In the genomic region with DNA sequence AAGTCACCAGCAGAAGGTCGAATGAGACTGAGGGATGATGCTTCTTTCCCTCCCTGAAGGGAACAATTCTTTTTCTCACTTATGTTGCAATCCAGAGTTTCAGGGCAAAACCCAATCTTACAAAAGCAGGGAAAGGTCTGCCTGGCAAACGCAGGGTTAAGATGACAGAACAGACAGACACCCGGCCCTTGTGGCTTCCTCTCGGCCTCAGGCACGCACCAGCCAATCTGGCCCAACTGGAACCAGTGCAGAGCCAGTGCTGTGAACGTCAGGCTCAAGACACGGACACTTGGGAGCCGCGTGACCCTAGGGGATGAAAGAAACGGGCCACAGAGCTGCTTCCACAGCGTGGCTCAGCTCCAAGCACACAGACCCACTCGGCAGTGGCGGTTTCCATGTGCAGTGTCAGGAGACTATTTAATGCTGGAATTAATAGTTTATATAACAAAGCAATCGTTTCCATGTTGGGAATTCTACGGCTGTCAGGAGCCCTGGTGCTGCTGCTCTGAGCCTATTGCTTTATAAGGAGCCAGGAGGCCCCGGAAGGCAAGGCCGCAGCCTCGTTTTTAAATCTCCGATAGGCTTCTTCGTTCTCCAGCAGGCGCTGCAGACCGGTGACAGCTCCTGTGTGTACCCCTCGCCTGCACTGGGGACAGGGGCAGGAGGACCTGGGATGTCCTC, we compare ENCODE assay signal across 9 cellular contexts.
A peak's percentile ranks its signal among the peaks of the same experiment; 100 is the strongest.
DNase-seq lines count a peak whose midpoint lies in the region; ATAC-seq and TF ChIP-seq lines count a peak whose summit lies in the region.
"Had no signal": no experiment of that assay in that cellular context is flagged by ENCODE, and none has a peak within 500 bp of the region (broad histone marks: within the 10 kb centered on the region; RNA-seq: fewer than 3 reads in every experiment).

No MANE protein-coding gene starts in this region.

- H3K4me1 Mint-ChIP-seq in T-helper 2 cell treated with Interferon-gamma antibody and Interleukin-4, amounts not matched to agents 5 μg/mL and 100 μg/mL, for 36 hours (ENCODE audit: low read depth) = no peaks in the 10 kb centered on the region

- no peaks in the 10 kb centered on the region for H3K9me3 Mint-ChIP-seq in T-helper 2 cell treated with Interferon-gamma antibody and Interleukin-4, amounts not matched to agents 5 μg/mL and 100 μg/mL, for 36 hours

- H3K4me1 ChIP-seq in esophagus muscularis mucosa (peaks cover 55 to 83% (median 76%) of the 10 kb centered on the region in 4 donors), stomach (peaks cover 5 to 50% (median 19%) of the 10 kb centered on the region in 4 donors)

- H3K36me3 ChIP-seq in esophagus muscularis mucosa = no peaks in the 10 kb centered on the region
- no peaks in the 10 kb centered on the region for H3K36me3 ChIP-seq in stomach

- DNase-seq in HCEC 1CT = peak; percentile 16
- no peak for DNase-seq in esophagus muscularis mucosa (ENCODE audit: extremely low spot score)
- peak; percentile 51 to 86 for DNase-seq in lower leg skin (ENCODE audit: low spot score in 2 of 2)
- DNase-seq in stomach = no peak
- DNase-seq in T-helper 2 cell treated with Interferon-gamma antibody and Interleukin-4, amounts not matched to agents 5 μg/mL and 100 μg/mL, for 36 hours (ENCODE audit: low spot score) = no peak
- DNase-seq in SHP77 treated with DMSO at 0.1 percent for 48 hours (lab: John Stamatoyannopoulos, UW) = no peak
- no peak for DNase-seq in stimulated activated CD4-positive, alpha-beta T cell treated with anti-CD3 and anti-CD28 coated beads, Interleukin-1b, Interleukin-23, amount 100 ng/mL, for 48 hours
- DNase-seq: dermis blood vessel endothelial cell had no signal

- TF ChIP-seq POLR2A in esophagus muscularis mucosa (IDR thresholded peaks at IDR 0.05; ENCODE audit: low read depth) (no peak), lower leg skin (IDR thresholded peaks at IDR 0.05) (no peak), stomach (IDR thresholded peaks at IDR 0.05) (no peak)

- no peak overlapping the region for H3K27ac Mint-ChIP-seq in T-helper 2 cell treated with Interferon-gamma antibody and Interleukin-4, amounts not matched to agents 5 μg/mL and 100 μg/mL, for 36 hours

- TF ChIP-seq CTCF in esophagus muscularis mucosa (IDR thresholded peaks at IDR 0.05) (no peak), lower leg skin (IDR thresholded peaks at IDR 0.05) (no peak), stomach (IDR thresholded peaks at IDR 0.05) (no peak)

- H3K9me3 ChIP-seq in esophagus muscularis mucosa = no peaks in the 10 kb centered on the region
- H3K9me3 ChIP-seq in stomach = no peaks in the 10 kb centered on the region

- peaks cover 4% of the 10 kb centered on the region for H3K27me3 Mint-ChIP-seq in T-helper 2 cell treated with Interferon-gamma antibody and Interleukin-4, amounts not matched to agents 5 μg/mL and 100 μg/mL, for 36 hours (ENCODE audit: low read depth)

- WGBS in esophagus muscularis mucosa = 22% methylated on average over 14 of the region's 23 CpGs
- 39 to 45% methylated on average over 21 to 23 of the region's 23 CpGs for WGBS in lower leg skin, 2 donors
- 34 to 67% (median 59%) methylated on average over 23 of the region's 23 CpGs for WGBS in stomach, 5 donors

- H3K27ac ChIP-seq in esophagus muscularis mucosa (replicated peaks in 1 of 4) = peak overlapping the region; percentile 86 to 93 (median 90)
- H3K27ac ChIP-seq in stomach = peak overlapping the region in 4 of 5 donors; percentile 68 to 90 (median 77)

- H3K27me3 ChIP-seq in esophagus muscularis mucosa (no peaks in the 10 kb centered on the region), stomach (no peaks in the 10 kb centered on the region)

- peak overlapping the region; percentile 5 to 40 (median 22) for H3K4me3 ChIP-seq in esophagus muscularis mucosa
- H3K4me3 ChIP-seq in lower leg skin (ENCODE audit: low read depth, poor library complexity, severe bottlenecking) = no peak overlapping the region
- H3K4me3 ChIP-seq in stomach = peak overlapping the region in 1 of 4 donors; percentile 8

- ATAC-seq in HG03095 (IDR thresholded peaks at IDR 0.05; ENCODE audit: unreplicated experiment) = no peak

- no peak for TF ChIP-seq EP300 in esophagus muscularis mucosa (IDR thresholded peaks at IDR 0.05)
- TF ChIP-seq EP300 in stomach (IDR thresholded peaks at IDR 0.05) = no peak

- no peak overlapping the region for H3K4me3 Mint-ChIP-seq in T-helper 2 cell treated with Interferon-gamma antibody and Interleukin-4, amounts not matched to agents 5 μg/mL and 100 μg/mL, for 36 hours

- intact Hi-C loops in esophagus muscularis mucosa (cut with DNase I) (loop anchor here (5.0 kb wide), 1 partner anchor 34 kb away; no protein-coding TSS in a partner anchor), lower leg skin (cut with DNase I; ENCODE audit: low total_unique reads) (no loop called here), stomach (cut with DNase I; ENCODE audit: low total_unique reads) (no loop called here)

- no peaks in the 10 kb centered on the region for H3K36me3 Mint-ChIP-seq in T-helper 2 cell treated with Interferon-gamma antibody and Interleukin-4, amounts not matched to agents 5 μg/mL and 100 μg/mL, for 36 hours (ENCODE audit: low read depth)

Comparison
In these comparisons a context has a peak if more than half of its experiments do, and no peak if none do; other contexts are left out.
1. DNase-seq: peak in HCEC 1CT (single experiment) and lower leg skin (2 of 2); none in esophagus muscularis mucosa (single experiment), stomach (single experiment), T-helper 2 cell treated with Interferon-gamma antibody and Interleukin-4, amounts not matched to agents 5 μg/mL and 100 μg/mL, for 36 hours (single experiment), SHP77 treated with DMSO at 0.1 percent for 48 hours (single experiment) and stimulated activated CD4-positive, alpha-beta T cell treated with anti-CD3 and anti-CD28 coated beads, Interleukin-1b, Interleukin-23, amount 100 ng/mL, for 48 hours (single experiment).